In genomic region chr20:59825563-59825920, GRCh38 we compare ENCODE assay signal across 13 cellular contexts.
DNase-seq lines count a peak whose midpoint lies in the region; ATAC-seq, FAIRE-seq and TF ChIP-seq lines count a peak whose summit lies in the region.
"Had no signal": no experiment of that assay in that cellular context is flagged by ENCODE, and none has a peak within 500 bp of the region (broad histone marks: within the 10 kb centered on the region; RNA-seq: fewer than 3 reads in every experiment).

No MANE protein-coding gene starts in this region.

- no peaks in the 10 kb centered on the region for H3K4me1 Mint-ChIP-seq in activated T-cell treated with anti-CD3 and anti-CD28 coated beads, Interleukin-2, amount 50 U/mL, for 4 hours (ENCODE audit: low read depth)
- H3K4me1 Mint-ChIP-seq: CD4-positive, CD25-positive, alpha-beta regulatory T cell; IgD-negative memory B cell had no signal

- H3K4me1 ChIP-seq in right atrium auricular region (peaks cover 0 to 78% of the 10 kb centered on the region in 2 donors), small intestine (ENCODE audit: control insufficient read depth in 2 of 2, insufficient read depth in 1 of 2, low read depth in 1 of 2, low read length in 1 of 2) (peaks cover 4 to 11% of the 10 kb centered on the region in 2 donors)

- FAIRE-seq in small intestine (lab: Jason Lieb, UNC) = no peak

- WGBS in small intestine, 3 donors = 91 to 95% (median 92%) methylated on average over 4 of the region's 4 CpGs

- H3K36me3 ChIP-seq in right atrium auricular region (no peaks in the 10 kb centered on the region), small intestine (ENCODE audit: control insufficient read depth in 2 of 2, insufficient read depth in 2 of 2, low read length in 2 of 2) (no peaks in the 10 kb centered on the region)

- ATAC-seq in Right ventricle myocardium inferior = no peak
- ATAC-seq in activated T-cell treated with anti-CD3 and anti-CD28 coated beads, Interleukin-2, amount 50 U/mL, for 4 hours = no peak

- H3K4me3 ChIP-seq in right atrium auricular region (no peak overlapping the region), small intestine (ENCODE audit: low read depth in 1 of 2, low read length in 2 of 2) (no peak overlapping the region)

- no peak overlapping the region for H3K4me3 Mint-ChIP-seq in activated T-cell treated with anti-CD3 and anti-CD28 coated beads, Interleukin-2, amount 50 U/mL, for 4 hours
- H3K4me3 Mint-ChIP-seq: CD4-positive, CD25-positive, alpha-beta regulatory T cell; IgD-negative memory B cell had no signal

- no peaks in the 10 kb centered on the region for H3K36me3 Mint-ChIP-seq in activated T-cell treated with anti-CD3 and anti-CD28 coated beads, Interleukin-2, amount 50 U/mL, for 4 hours (ENCODE audit: insufficient read depth)
- H3K36me3 Mint-ChIP-seq: CD4-positive, CD25-positive, alpha-beta regulatory T cell had no signal

- no peaks in the 10 kb centered on the region for H3K27me3 ChIP-seq in right atrium auricular region
- no peaks in the 10 kb centered on the region for H3K27me3 ChIP-seq in small intestine (ENCODE audit: control insufficient read depth in 2 of 2, insufficient read depth in 2 of 2, low read length in 2 of 2)

- H3K9me3 Mint-ChIP-seq in activated T-cell treated with anti-CD3 and anti-CD28 coated beads, Interleukin-2, amount 50 U/mL, for 4 hours = no peaks in the 10 kb centered on the region

- intact Hi-C loops in Right ventricle myocardium inferior (cut with DNase I) = no loop called here

- DNase-seq in right atrium auricular region (ENCODE audit: low spot score) (peak; percentile 11), Right ventricle myocardium inferior (ENCODE audit: missing footprints) (no peak), ecto neural progenitor cell (ENCODE audit: low spot score) (peak; percentile 23), small intestine (no peak), 8988T (no peak), NCI-H2081 (lab: John Stamatoyannopoulos, UW) (no peak)
- DNase-seq in activated T-cell treated with anti-CD3 and anti-CD28 coated beads, Interleukin-2, amount 50 U/mL, for 4 hours = no peak
- DNase-seq: CD4-positive, CD25-positive, alpha-beta regulatory T cell; DMS 273 treated with DMSO at 0.1 percent for 48 hours; DMS79 treated with DMSO at 0.1 percent for 48 hours; NCI-H1694 treated with DMSO at 0.1 percent for 48 hours; NCI-H526 treated with DMSO at 0.1 percent for 48 hours had no signal

- H3K9me3 ChIP-seq in right atrium auricular region = no peaks in the 10 kb centered on the region
- no peaks in the 10 kb centered on the region for H3K9me3 ChIP-seq in small intestine (ENCODE audit: control insufficient read depth, low read depth)

- no peak overlapping the region for H3K27ac ChIP-seq in right atrium auricular region
- H3K27ac ChIP-seq in small intestine (ENCODE audit: low read depth in 1 of 2, low read length in 1 of 2) = peak overlapping the region; percentile 36 to 95

- TF ChIP-seq CTCF in right atrium auricular region (IDR thresholded peaks at IDR 0.05) = no peak

- peaks cover 8% of the 10 kb centered on the region for H3K27me3 Mint-ChIP-seq in activated T-cell treated with anti-CD3 and anti-CD28 coated beads, Interleukin-2, amount 50 U/mL, for 4 hours (ENCODE audit: low read depth)

Comparison
In these comparisons a context has a peak if more than half of its experiments do, and no peak if none do; other contexts are left out.
1. DNase-seq: peak in right atrium auricular region (single experiment) and ecto neural progenitor cell (single experiment); none in Right ventricle myocardium inferior (single experiment), small intestine (single experiment), activated T-cell treated with anti-CD3 and anti-CD28 coated beads, Interleukin-2, amount 50 U/mL, for 4 hours (single experiment), 8988T (single experiment) and NCI-H2081 (0 of 2).
2. H3K27ac ChIP-seq: peak in small intestine (2 of 2); none in right atrium auricular region (0 of 2).